In genomic region chrX:22012051-22012450, GRCh38 we compare ENCODE assay signal across 30 cellular contexts. TPM values are rescaled to one million over a fixed set of nuclear protein-coding genes. Genes with fewer than 3 reads are reported as not detected.
"Had no signal": no experiment of that assay in that cellular context is flagged by ENCODE, and none has a peak within 500 bp of the region (broad histone marks: within the 10 kb centered on the region; RNA-seq: fewer than 3 reads in every experiment).

No MANE protein-coding gene starts in this region.

- ATAC-seq: body of pancreas; gastroesophageal sphincter; left colon; naive thymus-derived CD4-positive, alpha-beta T cell; right cardiac atrium had no signal

- H3K27me3 ChIP-seq: adrenal gland, body of pancreas, cardiac muscle cell, gastroesophageal sphincter, neural progenitor cell, tibial nerve had no signal

- H3K27ac ChIP-seq: adrenal gland, body of pancreas, cardiac muscle cell, coronary artery, dorsolateral prefrontal cortex, gastroesophageal sphincter, neural progenitor cell, tibial nerve, VCaP had no signal

- H3K36me3 ChIP-seq: adrenal gland, cardiac muscle cell, gastroesophageal sphincter, neural progenitor cell had no signal

- H3K4me3 ChIP-seq: adrenal gland, body of pancreas, cardiac muscle cell, coronary artery, dorsolateral prefrontal cortex, gastroesophageal sphincter, neural progenitor cell, tibial nerve had no signal

- H3K9me3 ChIP-seq: adrenal gland, body of pancreas, gastroesophageal sphincter, tibial nerve had no signal

- H3K4me1 ChIP-seq: adrenal gland, body of pancreas, gastroesophageal sphincter, neural progenitor cell, tibial nerve had no signal

- DNase-seq: activated CD4-positive, alpha-beta memory T cell treated with anti-CD3 and anti-CD28 coated beads for 36 hours; activated CD4-positive, alpha-beta T cell treated with anti-CD3 and anti-CD28 coated beads for 48 hours; activated CD8-positive, alpha-beta memory T cell treated with anti-CD3 and anti-CD28 coated beads, Interleukin-2, amount 50 U/mL, for 4 hours; activated effector memory CD4-positive, alpha-beta T cell treated with anti-CD3 and anti-CD28 coated beads, Interleukin-2, amount 50 U/mL, for 16 hours; activated naive CD4-positive, alpha-beta T cell treated with anti-CD3 and anti-CD28 coated beads for 36 hours; activated naive CD8-positive, alpha-beta T cell treated with anti-CD3 and anti-CD28 coated beads for 36 hours; activated T-cell treated with anti-CD3 and anti-CD28 coated beads, Interleukin-2, amount 50 U/mL, for 1 hour; adrenal gland; aorta; body of pancreas; cerebellar nuclear complex; dorsolateral prefrontal cortex; effector memory CD4-positive, alpha-beta T cell; erythroblast; hippocampal formation; immature natural killer cell; kidney; left colon; midbrain; naive thymus-derived CD4-positive, alpha-beta T cell; right cardiac atrium; stimulated activated CD4-positive, alpha-beta T cell treated with anti-CD3 and anti-CD28 coated beads, Interleukin-15, amount 100 ng/mL, for 24 hours; stimulated activated CD4-positive, alpha-beta T cell treated with anti-CD3 and anti-CD28 coated beads, Interleukin-2, amount 100 ng/mL, for 48 hours; stimulated activated naive CD4-positive, alpha-beta T cell treated with Interleukin-2 at 50 U/mL for 16 hours had no signal

RNA-seq across cellular contexts. Expression of gene PHEX, which starts 20.1 kb away (rescaled TPM):
- total RNA-seq: body of pancreas had no signal
